ENCODE assay signal across 13 cellular contexts in genomic region chrX:71782950-71783299, GRCh38. TPM values are rescaled to one million over a fixed set of nuclear protein-coding genes. Genes with fewer than 3 reads are reported as not detected.
DNase-seq lines count a peak whose midpoint lies in the region; ATAC-seq, FAIRE-seq and TF ChIP-seq lines count a peak whose summit lies in the region.
"Not testable (repeated sequence)": the region's sequence is repeated elsewhere in the genome, so short reads cannot be mapped to it uniquely, and the experiment has no call there.
"Had no signal": no experiment of that assay in that cellular context is flagged by ENCODE, and none has a peak within 500 bp of the region (broad histone marks: within the 10 kb centered on the region; RNA-seq: fewer than 3 reads in every experiment).

No MANE protein-coding gene starts in this region.

- not testable (repeated sequence) for TF ChIP-seq EP300 in GM12878 (IDR thresholded peaks at IDR 0.05; ENCODE audit: borderline replicate concordance in 1 of 2, control insufficient read depth in 1 of 2, low read depth in 2 of 2, low read length in 2 of 2)

- not testable (repeated sequence) for H3K9me3 ChIP-seq in GM12878 (replicated peaks; ENCODE audit: control insufficient read depth, insufficient read depth, low read length); left lung; upper lobe of right lung

- not testable (repeated sequence) for H3K4me2 ChIP-seq in GM12878 (ENCODE audit: control insufficient read depth, insufficient read depth)

- ATAC-seq in T-cell (replicated peaks in 1 of 4) (peak; percentile 23 to 46 (median 33)), GM12878 (peak; percentile 38), Right ventricle myocardium superior (ENCODE audit: poor library complexity) (peak; percentile 67), left cardiac atrium (peak; percentile 53 to 55), left lung (peak; percentile 65), upper lobe of right lung (peak; percentile 66)

- H3K4me1 Mint-ChIP-seq in T-cell, result not testable (repeated sequence)

- not testable (repeated sequence) for H3K4me3 Mint-ChIP-seq in T-cell

- H3K4me1 ChIP-seq in GM12878 (ENCODE audit: control insufficient read depth, insufficient read depth, low read length); left lung; upper lobe of right lung: not testable (repeated sequence)

- SMC1A ChIA-PET in GM12878 (lab: Charles Lee; ENCODE audit: uncharacterized antibody, unreplicated experiment), result not testable (repeated sequence)

- CTCF ChIA-PET in T-cell (lab: Charles Lee); GM12878 (lab: Yijun Ruan, JAX): not testable (repeated sequence)

- FAIRE-seq in GM12891 (lab: Jason Lieb, UNC), result peak; percentile 50
- FAIRE-seq in H54 (lab: Jason Lieb, UNC), result peak; percentile 81
- FAIRE-seq in GM12878 (lab: Jason Lieb, UNC), result not testable (repeated sequence)

- TF ChIP-seq RAD21 in GM12878 (IDR thresholded peaks at IDR 0.05; ENCODE audit: insufficient read depth, low read depth, low read length), result not testable (repeated sequence)

- TF ChIP-seq POLR2A in GM12891 (IDR thresholded peaks at IDR 0.05; ENCODE audit: low read depth, low read length); H54 (IDR thresholded peaks at IDR 0.05; ENCODE audit: low read depth, low read length); GM12878 (IDR thresholded peaks at IDR 0.05; ENCODE audit: low read depth, low read length): not testable (repeated sequence)

- H3K36me3 ChIP-seq in GM12878 (ENCODE audit: control insufficient read depth in 2 of 2, insufficient read depth in 2 of 2, low read length in 1 of 2); left lung; upper lobe of right lung: not testable (repeated sequence)

- not testable (repeated sequence) for H3K4me3 ChIP-seq in GM12878, left lung, upper lobe of right lung

- H3K27me3 Mint-ChIP-seq in T-cell, result not testable (repeated sequence)

- not testable (repeated sequence) for DNase-seq in GM12891 (ENCODE audit: insufficient read length, low spot score); H54 (ENCODE audit: insufficient read length, low spot score); T-cell; GM12878 (ENCODE audit: low read depth, low spot score); Right ventricle myocardium superior; left cardiac atrium; left lung; upper lobe of right lung

- H3K27ac Mint-ChIP-seq in T-cell, result not testable (repeated sequence)

- not testable (repeated sequence) for H3K27me3 ChIP-seq in GM12878 (replicated peaks in 1 of 2; ENCODE audit: control insufficient read depth in 2 of 2, insufficient read depth in 2 of 2, low read length in 1 of 2); left lung; upper lobe of right lung

- H3K36me3 Mint-ChIP-seq in T-cell, result not testable (repeated sequence)

- not testable (repeated sequence) for H3K9me3 Mint-ChIP-seq in T-cell

- WGBS in GM12878 (ENCODE audit: insufficient coverage, insufficient replicate concordance, low lambda C conversion rate, missing lambda C conversion rate), result no CpG with 5 or more reads among the region's 7 CpGs

- BruUV-seq in GM12878 (replicated peaks; lab: Mats Ljungman, UMichigan), result not testable (repeated sequence)

- in situ Hi-C loops in GM12878 (cut with MboI), result not testable (repeated sequence)

- not testable (repeated sequence) for TF ChIP-seq CTCF in GM12878 (IDR thresholded peaks at IDR 0.05 in 2 of 3, conservative IDR thresholded peaks at IDR 0.05 in 1 of 3; ENCODE audit: control insufficient read depth in 2 of 3, extremely low read depth in 1 of 3, insufficient read depth in 1 of 3, low read depth in 3 of 3, low read length in 3 of 3); left lung (IDR thresholded peaks at IDR 0.05); upper lobe of right lung (IDR thresholded peaks at IDR 0.05)

- not testable (repeated sequence) for H4K20me1 ChIP-seq in GM12878 (ENCODE audit: control insufficient read depth, insufficient read depth)

- POLR2A ChIA-PET in T-cell (lab: Charles Lee); GM12878 (lab: Charles Lee): not testable (repeated sequence)

- not testable (repeated sequence) for H2AFZ ChIP-seq in GM12878 (ENCODE audit: control insufficient read depth, low read depth, low read length)

- RAD21 ChIA-PET in GM12878 (lab: Charles Lee; ENCODE audit: unreplicated experiment), result not testable (repeated sequence)

- not testable (repeated sequence) for H3K27ac ChIP-seq in GM12878 (ENCODE audit: control insufficient read depth, insufficient read depth); left lung; upper lobe of right lung

- H3K9ac ChIP-seq in GM12878 (ENCODE audit: control insufficient read depth, insufficient read depth, low read length), result not testable (repeated sequence)

- H3K79me2 ChIP-seq in GM12878 (ENCODE audit: control insufficient read depth, insufficient read depth, low read length), result not testable (repeated sequence)

- intact Hi-C loops in GM12878 (cut with micrococcal nuclease; ENCODE audit: unreplicated experiment); Right ventricle myocardium superior (cut with DNase I); left cardiac atrium (cut with DNase I); left lung (cut with DNase I); upper lobe of right lung (cut with DNase I): not testable (repeated sequence)

RNA-seq across cellular contexts. Expression of gene CXorf49B, which starts 19.8 kb away (rescaled TPM):
- not detected for polyA plus RNA-seq in GM12891 (2012; ENCODE audit: low read depth, missing spikeins)
- total RNA-seq in T-cell (not detected), GM12878 (2014; rRNA removed) (not detected in 2 replicates), GM12878 (2014; rRNA removed; fragmentation: Illumina TruSeq; extraction: Trizol) (not detected in 2 replicates), GM12878 (2021) (not detected in 2 replicates), Right ventricle myocardium superior (not detected), left cardiac atrium (not detected), left lung (not detected), upper lobe of right lung (not detected)
- total RNA-seq in GM12878 (2013; cell fraction: nucleolus; rRNA removed), result not detected in 2 replicates
- polyA plus RNA-seq in GM12878 (2011; ENCODE audit: low read depth), result not detected
- polyA plus RNA-seq in GM12878 (2011; rRNA removed) (not detected in 2 replicates), GM12878 (2014; fragmentation: Illumina TruSeq; extraction: Trizol) (not detected in 2 replicates), GM12878 (2014; fragmentation: Nextera tagmentation; extraction: Ambion mirVana) (not detected), GM12878 (2014; rRNA removed) (0.27 TPM in 1 of 2 replicates, not detected in the other), GM12878 (2016; fragmentation: Nextera tagmentation; extraction: Ambion mirVana) (not detected)
- not detected in 2 replicates for polyA plus RNA-seq in GM12878 (2011; cell fraction: cytosol; rRNA removed)
- not detected in 2 replicates for polyA plus RNA-seq in GM12878 (2011; cell fraction: nucleus; rRNA removed)
- not detected in 2 replicates for polyA plus RNA-seq in GM12878 (2012)
- polyA minus RNA-seq in GM12878 (2011; rRNA and poly(A)+ RNA removed), result not detected in 2 replicates
- polyA minus RNA-seq in GM12878 (2011; cell fraction: cytosol; rRNA and poly(A)+ RNA removed), result not detected in 2 replicates
- not detected in 2 replicates for polyA minus RNA-seq in GM12878 (2011; cell fraction: nucleus; rRNA and poly(A)+ RNA removed)
- total RNA-seq: CD4-positive, alpha-beta memory T cell; G401; H7 had no signal
- polyA plus RNA-seq: A549; CD14-positive monocyte; CD4-positive, alpha-beta memory T cell had no signal
